ENCODE assay signal across 1 cellular context in genomic region chr17:49361129-49361901, GRCh38.
A peak's percentile ranks its signal among the peaks of the same experiment; 100 is the strongest.
TF ChIP-seq lines count a peak whose summit lies in the region.

No MANE protein-coding gene starts in this region.

TF ChIP-seq in K562, 482 proteins besides CTCF, POLR2A, EP300 and RAD21 (continued from another document and continues in another):
- TF ChIP-seq E2F8 (IDR thresholded peaks at IDR 0.05; ENCODE audit: low read depth, partially characterized antibody) (no peak), NFE2 (IDR thresholded peaks at IDR 0.05; ENCODE audit: low read depth) (no peak), FOXM1 (IDR thresholded peaks at IDR 0.05; ENCODE audit: low read depth) (no peak), FOXM1 (CRISPR knock-in tag; IDR thresholded peaks at IDR 0.05; ENCODE audit: low read depth) (no peak), GTF2A2 (tag; IDR thresholded peaks at IDR 0.05) (peak; percentile 64; the same call in 1 of the 2 replicates), TCF15 (CRISPR knock-in tag; IDR thresholded peaks at IDR 0.05) (no peak), EZH2 (IDR thresholded peaks at IDR 0.05; ENCODE audit: borderline replicate concordance, low read depth, low read length) (no peak), TEAD4 (IDR thresholded peaks at IDR 0.05; ENCODE audit: low read length) (peak; percentile 73), TEAD4 (CRISPR knock-in tag; IDR thresholded peaks at IDR 0.05; ENCODE audit: borderline replicate concordance) (no peak), ZBTB17 (CRISPR knock-in tag; IDR thresholded peaks at IDR 0.05) (0 out of 2 replicates have a peak, but pooled peaks have one; percentile 12), SPI1 (IDR thresholded peaks at IDR 0.05; ENCODE audit: borderline replicate concordance, low read depth, low read length) (no peak), HES1 (IDR thresholded peaks at IDR 0.05; ENCODE audit: low read depth) (peak; percentile 75), ZNF280A (IDR thresholded peaks at IDR 0.05; ENCODE audit: low read depth, partially characterized antibody) (no peak), ZNF583 (CRISPR knock-in tag; IDR thresholded peaks at IDR 0.05) (no peak), MTA2 (IDR thresholded peaks at IDR 0.05; ENCODE audit: low read depth) (no peak), BRD9 (IDR thresholded peaks at IDR 0.05; ENCODE audit: low read depth, partially characterized antibody) (no peak), MTA3 (IDR thresholded peaks at IDR 0.05; ENCODE audit: borderline replicate concordance) (no peak), NR2C1 (IDR thresholded peaks at IDR 0.05) (no peak), NR2C1 (tag; IDR thresholded peaks at IDR 0.05) (no peak), ZNF41 (CRISPR knock-in tag; conservative IDR thresholded peaks at IDR 0.05) (no peak), RUNX1 (IDR thresholded peaks at IDR 0.05; ENCODE audit: low read depth) (peak; percentile 86; the same call in 1 of the 2 replicates), MAFF (IDR thresholded peaks at IDR 0.05; ENCODE audit: low read length) (no peak), POU5F1 (IDR thresholded peaks at IDR 0.05; ENCODE audit: borderline replicate concordance, low read depth, low read length, partially characterized antibody) (no peak), ZNF57 (CRISPR knock-in tag; IDR thresholded peaks at IDR 0.05) (no peak), ZNF79 (CRISPR knock-in tag; IDR thresholded peaks at IDR 0.05; ENCODE audit: low read depth) (no peak), DACH1 (IDR thresholded peaks at IDR 0.05; ENCODE audit: partially characterized antibody) (peak; percentile 34), SAP30 (IDR thresholded peaks at IDR 0.05; ENCODE audit: borderline replicate concordance, insufficient read depth, low read depth, low read length, poor library complexity, severe bottlenecking) (peak; percentile 31), CAMTA2 (CRISPR knock-in tag; conservative IDR thresholded peaks at IDR 0.05) (no peak), NR2C2 (CRISPR knock-in tag; IDR thresholded peaks at IDR 0.05) (no peak), NR2C2 (tag; IDR thresholded peaks at IDR 0.05) (no peak; the same call in 1 of the 2 replicates), ATF7 (IDR thresholded peaks at IDR 0.05) (no peak), NCOA4 (IDR thresholded peaks at IDR 0.05; ENCODE audit: partially characterized antibody) (no peak), ZBTB12 (CRISPR knock-in tag; IDR thresholded peaks at IDR 0.05) (no peak), NFYB (IDR thresholded peaks at IDR 0.05; ENCODE audit: extremely low read depth, insufficient read length) (no peak), SMARCB1 (IDR thresholded peaks at IDR 0.05; ENCODE audit: insufficient read length, low read depth) (no peak), YY1 (IDR thresholded peaks at IDR 0.05; ENCODE audit: borderline replicate concordance in 1 of 3, control insufficient read depth in 1 of 3, extremely low read depth in 1 of 3, insufficient read depth in 3 of 3, insufficient read length in 1 of 3, insufficient replicate concordance in 2 of 3, low read depth in 1 of 3, low read length in 2 of 3) (no peak), KAT8 (IDR thresholded peaks at IDR 0.05; ENCODE audit: low read depth) (no peak), BMI1 (IDR thresholded peaks at IDR 0.05; ENCODE audit: low read length) (no peak), RBM25 (IDR thresholded peaks at IDR 0.05; ENCODE audit: low read depth, low read length, severe bottlenecking) (no peak), BCLAF1 (IDR thresholded peaks at IDR 0.05; ENCODE audit: borderline replicate concordance in 1 of 2, control insufficient read depth in 1 of 2, low read depth in 2 of 2, low read length in 1 of 2) (no peak), TRIM28 (IDR thresholded peaks at IDR 0.05) (no peak), ERF (CRISPR knock-in tag; IDR thresholded peaks at IDR 0.05) (no peak), ZBTB1 (CRISPR knock-in tag; IDR thresholded peaks at IDR 0.05; ENCODE audit: borderline replicate concordance, low read depth) (peak; percentile 71; the same call in 1 of the 2 replicates), ARID3A (IDR thresholded peaks at IDR 0.05; ENCODE audit: borderline replicate concordance, low read depth, low read length) (no peak), ARID1B (IDR thresholded peaks at IDR 0.05) (peak; percentile 68)
